ENCODE assay signal across 8 cellular contexts in genomic region chr5:78320461-78320860, GRCh38. TPM values are rescaled to one million over a fixed set of nuclear protein-coding genes. Genes with fewer than 3 reads are reported as not detected.
DNase-seq lines count a peak whose midpoint lies in the region; ATAC-seq and TF ChIP-seq lines count a peak whose summit lies in the region.

No MANE protein-coding gene starts in this region.

- peak; percentile 15 for DNase-seq in BE2C
- peak; percentile 33 for DNase-seq in H7
- peak; percentile 25 for DNase-seq in RPMI7951 (ENCODE audit: low read depth)
- peak; percentile 54 for DNase-seq in fibroblast of villous mesenchyme (ENCODE audit: low read depth)
- DNase-seq in testis, result peak; percentile 43

- TF ChIP-seq CTCF in BE2C (IDR thresholded peaks at IDR 0.05; ENCODE audit: low read depth, low read length), result peak; percentile 75
- TF ChIP-seq CTCF in fibroblast of villous mesenchyme (IDR thresholded peaks at IDR 0.05; ENCODE audit: insufficient read depth, low read depth, low read length), result peak; percentile 64
- peak; percentile 48 to 58 (median 57) for TF ChIP-seq CTCF in testis (IDR thresholded peaks at IDR 0.05)

- 4 to 12% methylated on average over 1 of the region's 1 CpG for WGBS in testis, 2 donors

- intact Hi-C loops in testis (cut with DNase I; ENCODE audit: low total_unique reads), result no loop called here

- H3K4me1 ChIP-seq in BE2C (no peaks in the 10 kb centered on the region), testis (no peaks in the 10 kb centered on the region)

- H3K4me3 ChIP-seq in BE2C (ENCODE audit: low read depth, low read length) (no peak overlapping the region), H7 (ENCODE audit: insufficient read depth, low read depth, low read length) (no peak overlapping the region), fibroblast of villous mesenchyme (ENCODE audit: low read depth, low read length) (no peak overlapping the region), testis (no peak overlapping the region)

- H3K36me3 ChIP-seq in BE2C (no peaks in the 10 kb centered on the region), H7 (replicated peaks; ENCODE audit: control insufficient read depth, insufficient read depth, low read length) (no peaks in the 10 kb centered on the region), testis (ENCODE audit: low read depth, missing control alignments) (no peaks in the 10 kb centered on the region)

- H3K27me3 ChIP-seq in BE2C (no peaks in the 10 kb centered on the region), H7 (ENCODE audit: control insufficient read depth, insufficient read depth, low read length) (no peaks in the 10 kb centered on the region), testis (no peaks in the 10 kb centered on the region)

- no peak overlapping the region for H3K27ac ChIP-seq in testis

- ATAC-seq in HG03025 (IDR thresholded peaks at IDR 0.05; ENCODE audit: low FRiP score, unreplicated experiment) (no peak), GM21515 (IDR thresholded peaks at IDR 0.05; ENCODE audit: unreplicated experiment) (no peak), HG03139 (IDR thresholded peaks at IDR 0.05; ENCODE audit: unreplicated experiment) (no peak)

- no peak for TF ChIP-seq POLR2A in testis (IDR thresholded peaks at IDR 0.05)

- H3K9me3 ChIP-seq in BE2C, result no peaks in the 10 kb centered on the region
- no peaks in the 10 kb centered on the region for H3K9me3 ChIP-seq in testis

RNA-seq across cellular contexts. Expression of gene AP3B1, which starts 26.0 kb away (rescaled TPM):
- 10.9 TPM for polyA plus RNA-seq in BE2C (2012; ENCODE audit: insufficient read depth, insufficient read length, low read depth)
- total RNA-seq in H7 (2014; rRNA removed; shearing (Covaris generic)), result 40.1 and 49.8 TPM in 2 replicates
- 43.7 and 74.5 TPM in 2 replicates for total RNA-seq in RPMI7951 (2014; rRNA removed; shearing (Covaris generic))
- 78.6 and 113 TPM in 2 replicates for total RNA-seq in fibroblast of villous mesenchyme
- 10 to 100 TPM; 74.0 to 77.3 TPM for total RNA-seq in testis
- 32.0 TPM for polyA plus RNA-seq in testis (ENCODE audit: insufficient read depth, low read depth, low replicate concordance)

RNA-seq across cellular contexts. Expression of gene SCAMP1, which starts 40.0 kb away (rescaled TPM):
- polyA plus RNA-seq in BE2C (2012; ENCODE audit: insufficient read depth, insufficient read length, low read depth), result 20.4 TPM
- total RNA-seq in H7 (2014; rRNA removed; shearing (Covaris generic)), result 39.1 and 59.7 TPM in 2 replicates
- 51.8 and 53.6 TPM in 2 replicates for total RNA-seq in RPMI7951 (2014; rRNA removed; shearing (Covaris generic))
- total RNA-seq in fibroblast of villous mesenchyme (38.0 and 61.7 TPM in 2 replicates), testis (10 to 100 TPM; 28.3 to 35.9 TPM)
- 22.5 TPM for polyA plus RNA-seq in testis (ENCODE audit: insufficient read depth, low read depth, low replicate concordance)
